Comparison of ENCODE assay signal across 16 cellular contexts in the genomic region with DNA sequence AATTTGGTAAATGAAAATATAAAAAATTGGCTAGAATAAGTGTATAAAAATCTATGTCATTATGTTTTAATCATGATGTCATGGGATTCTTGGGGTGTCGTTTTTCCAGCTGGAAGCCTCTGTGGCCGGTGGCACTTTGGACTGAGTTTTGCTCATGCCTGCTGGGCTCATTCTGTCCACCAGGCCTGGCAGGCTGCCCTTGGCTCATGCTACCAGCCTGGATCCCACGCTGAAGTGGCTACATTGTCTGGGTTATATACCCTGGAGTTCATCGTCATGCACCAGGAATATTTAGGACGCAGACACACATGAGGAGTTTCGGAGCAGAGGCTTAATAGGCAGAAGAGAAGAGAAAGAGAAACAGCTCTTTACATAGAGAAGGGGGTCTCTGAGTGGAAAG.
"Had no signal": no experiment of that assay in that cellular context is flagged by ENCODE, and none has a peak within 500 bp of the region (broad histone marks: within the 10 kb centered on the region; RNA-seq: fewer than 3 reads in every experiment).

No MANE protein-coding gene starts in this region.

- H3K4me1 ChIP-seq: heart left ventricle, left ventricle myocardium inferior, sigmoid colon, stomach had no signal

- H3K4me3 ChIP-seq: dorsolateral prefrontal cortex, heart left ventricle, left ventricle myocardium inferior, lung, sigmoid colon, skin epidermis, stomach had no signal

- ATAC-seq: heart left ventricle; left cardiac atrium; naive thymus-derived CD4-positive, alpha-beta T cell had no signal

- H3K27me3 ChIP-seq: dorsolateral prefrontal cortex, heart left ventricle, neutrophil, sigmoid colon, stomach had no signal

- DNase-seq: cortex of kidney; dorsolateral prefrontal cortex; effector CD8-positive, alpha-beta T cell; heart left ventricle; left cardiac atrium; left ventricle myocardium inferior; mesenchymal stem cell; midbrain; naive thymus-derived CD4-positive, alpha-beta T cell; nephron progenitor cell; sigmoid colon; stimulated activated naive CD4-positive, alpha-beta T cell; stomach had no signal

- H3K27ac ChIP-seq: dorsolateral prefrontal cortex, heart left ventricle, left ventricle myocardium inferior, neutrophil, sigmoid colon, skin epidermis, stomach had no signal

- H3K9me3 ChIP-seq: neutrophil, sigmoid colon had no signal

- H3K36me3 ChIP-seq: heart left ventricle, left ventricle myocardium inferior, neutrophil, sigmoid colon, stomach had no signal
